1 cellular context compared by ENCODE assay signal in genomic region chr22:20439556-20439927, GRCh38.
TF ChIP-seq lines count a peak whose summit lies in the region.

No MANE protein-coding gene starts in this region.

TF ChIP-seq in WTC11, 78 proteins besides CTCF, POLR2A, EP300 and RAD21:
- TF ChIP-seq KAT7 (CRISPR knock-in tag; IDR thresholded peaks at IDR 0.05; ENCODE audit: borderline replicate concordance) (no peak), FOXP1 (CRISPR knock-in tag; IDR thresholded peaks at IDR 0.05; ENCODE audit: borderline replicate concordance) (no peak), PREB (CRISPR knock-in tag; IDR thresholded peaks at IDR 0.05; ENCODE audit: borderline replicate concordance) (no peak), SMAD3 (CRISPR knock-in tag; IDR thresholded peaks at IDR 0.05; ENCODE audit: borderline replicate concordance) (no peak), EMX1 (CRISPR knock-in tag; IDR thresholded peaks at IDR 0.05) (no peak), ZNF512 (CRISPR knock-in tag; IDR thresholded peaks at IDR 0.05; ENCODE audit: borderline replicate concordance) (no peak), ZNF281 (CRISPR knock-in tag; IDR thresholded peaks at IDR 0.05) (no peak), USF1 (CRISPR knock-in tag; IDR thresholded peaks at IDR 0.05) (no peak), NR1H2 (CRISPR knock-in tag; IDR thresholded peaks at IDR 0.05) (no peak), JUN (CRISPR knock-in tag; IDR thresholded peaks at IDR 0.05) (no peak), OVOL2 (CRISPR knock-in tag; IDR thresholded peaks at IDR 0.05; ENCODE audit: borderline replicate concordance) (no peak), TEAD4 (CRISPR knock-in tag; IDR thresholded peaks at IDR 0.05) (no peak), USF2 (CRISPR knock-in tag; IDR thresholded peaks at IDR 0.05) (no peak), NFATC4 (CRISPR knock-in tag; IDR thresholded peaks at IDR 0.05) (no peak)
